In the genomic region with DNA sequence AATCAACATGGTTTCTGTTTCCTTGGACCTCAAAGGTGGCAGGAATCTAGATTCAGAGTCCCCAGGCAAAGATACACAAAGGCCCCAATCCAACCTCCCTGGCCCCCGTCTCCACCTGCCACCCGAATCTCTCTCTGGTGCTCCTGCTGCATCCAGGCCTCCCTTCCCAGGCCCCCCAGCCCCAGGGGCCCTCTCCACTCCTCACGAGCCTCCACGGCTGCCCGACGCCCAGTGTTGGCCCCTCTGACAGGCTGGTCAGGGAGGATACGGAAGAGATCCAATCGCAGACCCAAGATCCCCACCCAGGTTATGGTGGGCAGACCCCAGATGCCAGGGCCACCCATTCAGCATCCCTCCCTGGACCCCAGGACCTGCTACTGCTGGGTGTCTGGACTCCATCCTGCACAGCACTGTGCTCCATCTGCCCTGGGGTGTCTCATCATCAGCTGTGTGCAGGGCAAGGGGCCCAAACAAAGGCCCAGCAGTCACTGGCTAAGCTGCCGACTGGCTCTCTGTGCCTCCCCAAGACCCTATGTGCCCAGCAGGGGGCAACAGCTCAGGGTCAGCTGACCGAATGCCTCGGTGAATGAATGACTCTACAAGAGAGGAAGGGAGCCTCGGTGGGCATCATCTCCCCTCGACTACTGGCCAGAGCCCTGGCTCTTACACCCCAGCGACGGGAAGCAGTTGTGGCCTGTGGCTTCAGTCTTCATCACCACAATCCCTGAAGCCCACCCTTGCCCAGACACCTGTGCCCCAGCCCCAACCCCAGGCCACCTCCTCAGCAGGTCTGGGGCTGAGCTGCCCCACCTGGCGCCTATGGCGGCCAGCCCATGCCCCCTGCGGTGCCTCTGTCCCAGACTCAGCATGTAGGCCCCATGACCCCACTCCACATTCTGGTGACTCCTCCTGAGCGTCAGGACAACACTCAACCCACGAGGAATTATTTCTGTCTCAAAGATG, we compare ENCODE assay signal across 17 cellular contexts. TPM values are rescaled to one million over a fixed set of nuclear protein-coding genes. Genes with fewer than 3 reads are reported as not detected.
A peak's percentile ranks its signal among the peaks of the same experiment; 100 is the strongest.
DNase-seq lines count a peak whose midpoint lies in the region; ATAC-seq and TF ChIP-seq lines count a peak whose summit lies in the region.
"Had no signal": no experiment of that assay in that cellular context is flagged by ENCODE, and none has a peak within 500 bp of the region (broad histone marks: within the 10 kb centered on the region; RNA-seq: fewer than 3 reads in every experiment).

No MANE protein-coding gene starts in this region.

- 84 to 90% (median 87%) methylated on average over 12 to 20 of the region's 20 CpGs for WGBS in stomach, 5 donors

- DNase-seq in H7: peak; percentile 72
- DNase-seq in T-cell: no peak
- no peak for DNase-seq in left ventricle myocardium inferior
- no peak for DNase-seq in stomach
- no peak for DNase-seq in CD8-positive, alpha-beta memory T cell
- DNase-seq in kidney tubule cell (ENCODE audit: low spot score): no peak
- DNase-seq: activated T-cell treated with anti-CD3 and anti-CD28 coated beads, Interleukin-2, amount 50 U/mL, for 72 hours; COR-L47; GOT3; NCI-H1417; NCI-H69; SHP77 treated with DMSO at 0.1 percent for 48 hours had no signal

- peak overlapping the region in 1 of 3 donors; percentile 33 for H3K4me3 Mint-ChIP-seq in T-cell
- H3K4me3 Mint-ChIP-seq in CD8-positive, alpha-beta memory T cell: no peak overlapping the region
- H3K4me3 Mint-ChIP-seq: activated T-cell treated with anti-CD3 and anti-CD28 coated beads, Interleukin-2, amount 50 U/mL, for 72 hours had no signal

- no peaks in the 10 kb centered on the region for H3K27me3 Mint-ChIP-seq in T-cell
- H3K27me3 Mint-ChIP-seq in CD8-positive, alpha-beta memory T cell: no peaks in the 10 kb centered on the region

- CTCF ChIA-PET in T-cell (lab: Charles Lee): interaction anchor here (0.6 to 1.8 kb wide), 2 partner anchors 53 to 460 kb away, joined by 3 to 5 read pairs; no protein-coding TSS in a partner anchor
- CTCF ChIA-PET in CD8-positive, alpha-beta memory T cell (lab: Charles Lee): interaction anchor here (0.8 to 1.2 kb wide), 2 partner anchors 53 to 58 kb away, joined by 3 to 4 read pairs; no protein-coding TSS in a partner anchor

- H3K9me3 ChIP-seq in left ventricle myocardium inferior (replicated peaks): no peaks in the 10 kb centered on the region
- no peaks in the 10 kb centered on the region for H3K9me3 ChIP-seq in stomach
- H3K9me3 ChIP-seq in CD8-positive, alpha-beta memory T cell (ENCODE audit: low read length): no peaks in the 10 kb centered on the region
- H3K9me3 ChIP-seq: breast epithelium, suprapubic skin had no signal

- intact Hi-C loops in left ventricle myocardium inferior (cut with micrococcal nuclease): no loop called here
- intact Hi-C loops in stomach (cut with DNase I; ENCODE audit: low total_unique reads): no loop called here

- no peaks in the 10 kb centered on the region for H3K9me3 Mint-ChIP-seq in T-cell
- H3K9me3 Mint-ChIP-seq in CD8-positive, alpha-beta memory T cell: no peaks in the 10 kb centered on the region
- H3K9me3 Mint-ChIP-seq: activated T-cell treated with anti-CD3 and anti-CD28 coated beads, Interleukin-2, amount 50 U/mL, for 72 hours had no signal

- H3K4me3 ChIP-seq in H7 (ENCODE audit: insufficient read depth, low read depth, low read length) (no peak overlapping the region), left ventricle myocardium inferior (no peak overlapping the region), stomach (no peak overlapping the region)
- H3K4me3 ChIP-seq in CD8-positive, alpha-beta memory T cell (ENCODE audit: low read length): no peak overlapping the region
- H3K4me3 ChIP-seq: breast epithelium, suprapubic skin had no signal

- no peaks in the 10 kb centered on the region for H3K36me3 Mint-ChIP-seq in T-cell
- no peaks in the 10 kb centered on the region for H3K36me3 Mint-ChIP-seq in CD8-positive, alpha-beta memory T cell

- POLR2A ChIA-PET in T-cell (lab: Charles Lee): no interaction called here
- POLR2A ChIA-PET in CD8-positive, alpha-beta memory T cell (lab: Charles Lee): no interaction called here

- peaks cover 35 to 51% (median 47%) of the 10 kb centered on the region in 3 donors for H3K4me1 Mint-ChIP-seq in T-cell
- peaks cover 0 to 46% (median 10%) of the 10 kb centered on the region in 3 donors for H3K4me1 Mint-ChIP-seq in CD8-positive, alpha-beta memory T cell

- no peaks in the 10 kb centered on the region for H3K36me3 ChIP-seq in H7 (replicated peaks; ENCODE audit: control insufficient read depth, insufficient read depth, low read length)
- H3K36me3 ChIP-seq in left ventricle myocardium inferior: peaks cover 52% of the 10 kb centered on the region
- H3K36me3 ChIP-seq in stomach: peaks cover 0 to 26% (median 13%) of the 10 kb centered on the region in 4 donors
- no peaks in the 10 kb centered on the region for H3K36me3 ChIP-seq in CD8-positive, alpha-beta memory T cell (ENCODE audit: insufficient read depth, low read length)
- H3K36me3 ChIP-seq: breast epithelium, suprapubic skin had no signal

- no peak for TF ChIP-seq EP300 in stomach (IDR thresholded peaks at IDR 0.05)

- peak overlapping the region; percentile 84 to 90 for H3K27ac Mint-ChIP-seq in T-cell
- peak overlapping the region in 1 of 8 donors; percentile 26 for H3K27ac Mint-ChIP-seq in CD8-positive, alpha-beta memory T cell
- H3K27ac Mint-ChIP-seq: activated T-cell treated with anti-CD3 and anti-CD28 coated beads, Interleukin-2, amount 50 U/mL, for 72 hours had no signal

- H3K27me3 ChIP-seq in H7 (ENCODE audit: control insufficient read depth, insufficient read depth, low read length) (no peaks in the 10 kb centered on the region), left ventricle myocardium inferior (ENCODE audit: low read depth) (no peaks in the 10 kb centered on the region), stomach (peaks cover 0 to 3% (median 0%) of the 10 kb centered on the region in 3 donors)
- no peaks in the 10 kb centered on the region for H3K27me3 ChIP-seq in CD8-positive, alpha-beta memory T cell (ENCODE audit: insufficient read depth, low read length, poor library complexity, severe bottlenecking)
- H3K27me3 ChIP-seq: breast epithelium, suprapubic skin had no signal

- TF ChIP-seq CTCF in left ventricle myocardium inferior (IDR thresholded peaks at IDR 0.05; ENCODE audit: borderline replicate concordance) (peak; percentile 32), stomach (IDR thresholded peaks at IDR 0.05) (no peak)

- ATAC-seq in T-cell (replicated peaks in 1 of 4) (no peak), HG03159 (IDR thresholded peaks at IDR 0.05; ENCODE audit: unreplicated experiment) (no peak)
- ATAC-seq: activated T-cell treated with anti-CD3 and anti-CD28 coated beads, Interleukin-2, amount 50 U/mL, for 72 hours had no signal

- H3K4me1 ChIP-seq in left ventricle myocardium inferior (peaks cover 95% of the 10 kb centered on the region), stomach (peaks cover 0 to 68% (median 33%) of the 10 kb centered on the region in 4 donors)
- H3K4me1 ChIP-seq in CD8-positive, alpha-beta memory T cell (ENCODE audit: insufficient read depth, low read length): peaks cover 37% of the 10 kb centered on the region
- H3K4me1 ChIP-seq: breast epithelium had no signal

- H3K27ac ChIP-seq in left ventricle myocardium inferior (replicated peaks) (peak overlapping the region; percentile 94), stomach (peak overlapping the region in 3 of 5 donors; percentile 10 to 90 (median 15))
- H3K27ac ChIP-seq in CD8-positive, alpha-beta memory T cell (ENCODE audit: low read depth, low read length): no peak overlapping the region
- H3K27ac ChIP-seq: breast epithelium, suprapubic skin, VCaP had no signal

- TF ChIP-seq POLR2A in stomach (IDR thresholded peaks at IDR 0.05): no peak

RNA-seq across cellular contexts. Expression of gene GPR17, which starts 2.0 kb away (rescaled TPM):
- not detected in 2 replicates for total RNA-seq in H7 (2014; rRNA removed; shearing (Covaris generic))
- total RNA-seq in T-cell (not detected), left ventricle myocardium inferior (0.16 TPM), stomach (not detected)
- polyA plus RNA-seq in stomach: under 1 TPM; 0.19 to 0.61 (median 0.25) TPM
- not detected for total RNA-seq in CD8-positive, alpha-beta memory T cell
- not detected for polyA plus RNA-seq in CD8-positive, alpha-beta memory T cell
- total RNA-seq: activated T-cell treated with anti-CD3 and anti-CD28 coated beads, Interleukin-2, amount 50 U/mL, for 72 hours; breast epithelium; renal cortical epithelial cell had no signal

RNA-seq across cellular contexts. Expression of gene LIMS2, which starts 31.4 kb away (rescaled TPM):
- total RNA-seq in H7 (2014; rRNA removed; shearing (Covaris generic)): 0.33 and 1.4 TPM in 2 replicates
- total RNA-seq in T-cell (10 to 100 TPM in 3 of 5 donors, 1 to 10 TPM in 2; 8.4 to 14.8 (median 10.3) TPM), left ventricle myocardium inferior (173 TPM), stomach (10 to 100 TPM; 30.3 to 90.4 (median 52.5) TPM)
- polyA plus RNA-seq in stomach: 10 to 100 TPM; 33.0 to 94.1 (median 66.6) TPM
- 1 to 10 TPM; 5.9 to 6.1 TPM for total RNA-seq in CD8-positive, alpha-beta memory T cell
- 3.1 TPM for polyA plus RNA-seq in CD8-positive, alpha-beta memory T cell

RNA-seq across cellular contexts. Expression of gene SFT2D3, which starts 57.3 kb away (rescaled TPM):
- 10.5 and 13.4 TPM in 2 replicates for total RNA-seq in H7 (2014; rRNA removed; shearing (Covaris generic))
- 10 to 100 TPM in 3 of 5 donors, 1 to 10 TPM in 2; 6.1 to 13.9 (median 12.4) TPM for total RNA-seq in T-cell
- 2.9 TPM for total RNA-seq in left ventricle myocardium inferior
- total RNA-seq in stomach: 10 to 100 TPM in 1 of 5 donors, 1 to 10 TPM in 4; 2.3 to 35.6 (median 7.2) TPM
- polyA plus RNA-seq in stomach: 1 to 10 TPM; 2.1 to 6.5 (median 3.1) TPM
- total RNA-seq in CD8-positive, alpha-beta memory T cell: 1 to 10 TPM; 4.6 to 5.5 TPM
- 0.31 TPM for polyA plus RNA-seq in CD8-positive, alpha-beta memory T cell
